ENCODE assay signal across 9 cellular contexts in the genomic region with DNA sequence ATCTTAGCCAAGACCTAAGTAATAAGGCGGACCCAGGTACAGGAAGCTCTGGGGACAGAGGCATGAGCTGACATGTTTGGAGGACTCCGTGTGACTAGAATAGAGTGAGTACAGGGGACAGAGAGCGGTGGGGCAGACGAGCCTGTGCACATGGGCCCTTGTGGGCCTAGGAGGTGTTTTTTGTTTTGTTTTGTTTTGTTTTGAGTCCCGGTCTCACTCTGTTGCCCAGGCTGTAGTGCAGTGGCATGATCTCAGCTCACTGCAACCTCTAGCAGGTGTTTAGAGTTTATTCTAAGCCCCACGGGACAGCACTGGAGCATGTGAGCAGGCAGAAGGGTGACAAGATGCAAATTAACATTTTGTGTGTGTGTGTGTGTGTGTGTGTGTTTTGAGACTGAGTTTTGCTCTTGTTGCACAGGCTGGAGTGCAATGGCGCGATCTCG. TPM values are rescaled to one million over a fixed set of nuclear protein-coding genes. Genes with fewer than 3 reads are reported as not detected.
DNase-seq lines count a peak whose midpoint lies in the region; ATAC-seq and TF ChIP-seq lines count a peak whose summit lies in the region.
"Had no signal": no experiment of that assay in that cellular context is flagged by ENCODE, and none has a peak within 500 bp of the region (broad histone marks: within the 10 kb centered on the region; RNA-seq: fewer than 3 reads in every experiment).

No MANE protein-coding gene starts in this region.

- no peaks in the 10 kb centered on the region for H3K9me3 ChIP-seq in IMR-90 (ENCODE audit: control insufficient read depth, insufficient read depth, low read length)

- no peak overlapping the region for H2AK5ac ChIP-seq in IMR-90 (ENCODE audit: low read depth, low read length)

- H3K4me1 ChIP-seq in IMR-90 (ENCODE audit: control insufficient read depth, insufficient read depth, low read length): peaks cover 6% of the 10 kb centered on the region

- H4K91ac ChIP-seq in IMR-90 (ENCODE audit: insufficient read depth, low read depth, low read length): no peak overlapping the region

- no peak overlapping the region for H4K8ac ChIP-seq in IMR-90 (ENCODE audit: low read depth in 2 of 2, low read length in 2 of 2)

- peak overlapping the region; percentile 32 for H2AK9ac ChIP-seq in IMR-90 (replicated peaks; ENCODE audit: low read depth, low read length, poor library complexity)

- CTCF ChIA-PET in IMR-90 (lab: Yijun Ruan, JAX): no interaction called here

- H3K36me3 Mint-ChIP-seq in naive thymus-derived CD8-positive, alpha-beta T cell: peaks cover 6 to 11% (median 9%) of the 10 kb centered on the region in 3 donors

- ATAC-seq in activated CD4-positive, CD25-positive, alpha-beta regulatory T cell treated with anti-CD3 and anti-CD28 coated beads, Interleukin-2, amount 50 U/mL, for 24 hours: no peak
- peak; percentile 28 for ATAC-seq in GM21528 (IDR thresholded peaks at IDR 0.05; ENCODE audit: low FRiP score, unreplicated experiment)
- no peak for ATAC-seq in IMR-90 (ENCODE audit: low read depth)
- peak in 1 of 2 donors; percentile 6 for ATAC-seq in naive thymus-derived CD8-positive, alpha-beta T cell

- H3K4ac ChIP-seq in IMR-90 (ENCODE audit: low read depth, low read length): no peak overlapping the region

- peaks cover 0 to 22% of the 10 kb centered on the region in 2 experiments for H3K79me1 ChIP-seq in IMR-90 (ENCODE audit: low read depth in 1 of 2, low read length in 2 of 2)

- in situ Hi-C loops in IMR-90 (cut with MboI; ENCODE audit: low sequenced_read_pairs): no loop called here

- H2BK15ac ChIP-seq in IMR-90 (ENCODE audit: low read depth, low read length): no peak overlapping the region

- TF ChIP-seq RAD21 in IMR-90 (IDR thresholded peaks at IDR 0.05; ENCODE audit: low read length): no peak

- no peaks in the 10 kb centered on the region for H3K36me3 ChIP-seq in IMR-90 (ENCODE audit: control insufficient read depth, insufficient read depth, low read length)

- no peak overlapping the region for H2BK5ac ChIP-seq in IMR-90 (ENCODE audit: low read depth, low read length, poor library complexity, severe bottlenecking)

- no TSS peak for BruUV-seq in IMR-90 (replicated peaks; lab: Mats Ljungman, UMichigan)

- intact Hi-C loops in IMR-90 (cut with micrococcal nuclease): no loop called here

- TF ChIP-seq CTCF in IMR-90 (conservative IDR thresholded peaks at IDR 0.05; ENCODE audit: low read depth, low read length): no peak

- no peak overlapping the region for H3K23ac ChIP-seq in IMR-90 (ENCODE audit: low read depth, low read length)

- H2BK120ac ChIP-seq in IMR-90 (ENCODE audit: low read depth, low read length): no peak overlapping the region

- H3K14ac ChIP-seq in IMR-90 (replicated peaks; ENCODE audit: low read depth, low read length): no peak overlapping the region

- no peak overlapping the region for H2AFZ ChIP-seq in IMR-90 (replicated peaks; ENCODE audit: low read length, poor library complexity)

- H3K9me1 ChIP-seq in IMR-90 (ENCODE audit: insufficient read depth, low read length): peaks cover 4% of the 10 kb centered on the region; the same call in 1 of the 2 replicates

- H3K27me3 Mint-ChIP-seq in naive thymus-derived CD8-positive, alpha-beta T cell: no peaks in the 10 kb centered on the region

- no peak overlapping the region for H3K56ac ChIP-seq in IMR-90 (ENCODE audit: extremely low read depth, insufficient read depth, low read length)

- peak overlapping the region; percentile 92 to 99 (median 96) for H3K27ac Mint-ChIP-seq in naive thymus-derived CD8-positive, alpha-beta T cell

- no peak overlapping the region for H4K5ac ChIP-seq in IMR-90 (ENCODE audit: low read depth, low read length)

- H3K27ac ChIP-seq in IMR-90 (ENCODE audit: insufficient read depth, low read length): no peak overlapping the region

- dilution Hi-C loops in IMR-90 (cut with HindIII; ENCODE audit: low sequenced_read_pairs, unreplicated experiment): no loop called here

- DNase-seq in activated CD4-positive, CD25-positive, alpha-beta regulatory T cell treated with anti-CD3 and anti-CD28 coated beads, Interleukin-2, amount 50 U/mL, for 72 hours: peak; percentile 30
- no peak for DNase-seq in IMR-90
- no peak for DNase-seq in naive thymus-derived CD8-positive, alpha-beta T cell
- no peak for DNase-seq in Kasumi-1 (lab: John Stamatoyannopoulos, UW)
- no peak for DNase-seq in stimulated activated CD4-positive, alpha-beta T cell treated with anti-CD3 and anti-CD28 coated beads, Interleukin-15, amount 100 ng/mL, for 24 hours
- no peak for DNase-seq in stimulated activated CD4-positive, alpha-beta T cell treated with anti-CD3 and anti-CD28 coated beads, Interleukin-4, amount 100 ng/mL, for 1 hour
- DNase-seq: NCI-H510A treated with DMSO at 0.1 percent for 48 hours had no signal

- no peak for TF ChIP-seq POLR2A in IMR-90 (IDR thresholded peaks at IDR 0.05; ENCODE audit: low read depth, low read length)

- H3K9ac ChIP-seq in IMR-90 (ENCODE audit: low read depth, low read length): no peak overlapping the region

- no peaks in the 10 kb centered on the region for H3K9me3 Mint-ChIP-seq in naive thymus-derived CD8-positive, alpha-beta T cell

- WGBS in IMR-90 (ENCODE audit: extremely low coverage in 2 of 2, insufficient read length in 1 of 2), 2 experiments: 83% methylated on average over 6 of the region's 9 CpGs; no CpG with 5 or more reads in 1 of the 2 experiments

- peaks cover 14% of the 10 kb centered on the region for H4K20me1 ChIP-seq in IMR-90 (ENCODE audit: insufficient read depth, low read length)

- H3K18ac ChIP-seq in IMR-90 (ENCODE audit: low read depth, low read length): no peak overlapping the region

- no peak overlapping the region for H3K4me3 ChIP-seq in IMR-90 (ENCODE audit: insufficient read depth, low read depth, low read length)

- POLR2A ChIA-PET in IMR-90 (lab: Charles Lee; ENCODE audit: unreplicated experiment): interaction anchor here (0.6 kb wide), 1 partner anchor 405 kb away, joined by 3 read pairs; no protein-coding TSS in a partner anchor
- POLR2A ChIA-PET in naive thymus-derived CD8-positive, alpha-beta T cell (lab: Charles Lee): interaction anchor here (4.5 to 67.4 kb wide), 4 partner anchors 4 to 84 kb away, joined by 20 to 2190 read pairs (median 1728); a partner anchor contains a TSS

- H3K4me2 ChIP-seq in IMR-90 (ENCODE audit: low read depth, low read length): no peak overlapping the region

- H3K4me3 Mint-ChIP-seq in naive thymus-derived CD8-positive, alpha-beta T cell: peak overlapping the region in 9 of 10 donors; percentile 41 to 87 (median 73)

- peaks cover 23 to 57% (median 44%) of the 10 kb centered on the region in 4 donors for H3K4me1 Mint-ChIP-seq in naive thymus-derived CD8-positive, alpha-beta T cell

- no peak overlapping the region for H2BK20ac ChIP-seq in IMR-90 (ENCODE audit: low read depth, low read length)

- no peaks in the 10 kb centered on the region for H3K27me3 ChIP-seq in IMR-90 (ENCODE audit: control insufficient read depth, insufficient read depth, low read length)

TF ChIP-seq in IMR-90, 13 proteins besides CTCF, POLR2A, EP300 and RAD21 (continues in another document):
- no peak for TF ChIP-seq CHD1 (IDR thresholded peaks at IDR 0.05; ENCODE audit: low read depth, low read length)
- TF ChIP-seq FOS (IDR thresholded peaks at IDR 0.05; ENCODE audit: low read depth, low read length): no peak
- no peak for TF ChIP-seq MXI1 (IDR thresholded peaks at IDR 0.05; ENCODE audit: borderline replicate concordance, low read depth, low read length)
- TF ChIP-seq, protein P1, sequence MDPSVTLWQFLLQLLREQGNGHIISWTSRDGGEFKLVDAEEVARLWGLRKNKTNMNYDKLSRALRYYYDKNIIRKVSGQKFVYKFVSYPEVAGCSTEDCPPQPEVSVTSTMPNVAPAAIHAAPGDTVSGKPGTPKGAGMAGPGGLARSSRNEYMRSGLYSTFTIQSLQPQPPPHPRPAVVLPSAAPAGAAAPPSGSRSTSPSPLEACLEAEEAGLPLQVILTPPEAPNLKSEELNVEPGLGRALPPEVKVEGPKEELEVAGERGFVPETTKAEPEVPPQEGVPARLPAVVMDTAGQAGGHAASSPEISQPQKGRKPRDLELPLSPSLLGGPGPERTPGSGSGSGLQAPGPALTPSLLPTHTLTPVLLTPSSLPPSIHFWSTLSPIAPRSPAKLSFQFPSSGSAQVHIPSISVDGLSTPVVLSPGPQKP (IDR thresholded peaks at IDR 0.05; ENCODE audit: borderline replicate concordance, low read depth, low read length): no peak
- TF ChIP-seq MAFK (IDR thresholded peaks at IDR 0.05; ENCODE audit: low read depth, low read length): no peak
- no peak for TF ChIP-seq RCOR1 (IDR thresholded peaks at IDR 0.05; ENCODE audit: insufficient replicate concordance, low read length)
- TF ChIP-seq, protein P2, sequence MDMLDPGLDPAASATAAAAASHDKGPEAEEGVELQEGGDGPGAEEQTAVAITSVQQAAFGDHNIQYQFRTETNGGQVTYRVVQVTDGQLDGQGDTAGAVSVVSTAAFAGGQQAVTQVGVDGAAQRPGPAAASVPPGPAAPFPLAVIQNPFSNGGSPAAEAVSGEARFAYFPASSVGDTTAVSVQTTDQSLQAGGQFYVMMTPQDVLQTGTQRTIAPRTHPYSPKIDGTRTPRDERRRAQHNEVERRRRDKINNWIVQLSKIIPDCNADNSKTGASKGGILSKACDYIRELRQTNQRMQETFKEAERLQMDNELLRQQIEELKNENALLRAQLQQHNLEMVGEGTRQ (IDR thresholded peaks at IDR 0.05; ENCODE audit: low read depth, low read length): no peak
- TF ChIP-seq CEBPB (IDR thresholded peaks at IDR 0.05; ENCODE audit: low read depth, low read length): no peak

RNA-seq across cellular contexts. Expression of a gene that starts 3.1 kb away (rescaled TPM):
- total RNA-seq in IMR-90 (2012; rRNA removed): 1.1 TPM in 2 replicates
- polyA plus RNA-seq in IMR-90 (2012; rRNA removed): 17.5 and 23.2 TPM in 2 replicates
- 10.6 and 14.3 TPM in 2 replicates for polyA plus RNA-seq in IMR-90 (2012; cell fraction: cytosol; rRNA removed)
- polyA plus RNA-seq in IMR-90 (2012; cell fraction: nucleus; rRNA removed; ENCODE audit: low replicate concordance): 21.3 and 38.9 TPM in 2 replicates
- total RNA-seq in naive thymus-derived CD8-positive, alpha-beta T cell: 100 to 1,000 TPM; 564 to 631 TPM
- 100 to 1,000 TPM; 134 to 318 (median 149) TPM for polyA plus RNA-seq in naive thymus-derived CD8-positive, alpha-beta T cell

RNA-seq across cellular contexts. Expression of a gene that starts 46.2 kb away (rescaled TPM):
- 10.8 TPM in 2 replicates for total RNA-seq in IMR-90 (2012; rRNA removed)
- polyA plus RNA-seq in IMR-90 (2012; rRNA removed): 60.6 and 60.9 TPM in 2 replicates
- polyA plus RNA-seq in IMR-90 (2012; cell fraction: cytosol; rRNA removed): 40.8 and 52.3 TPM in 2 replicates
- 40.3 and 50.7 TPM in 2 replicates for polyA plus RNA-seq in IMR-90 (2012; cell fraction: nucleus; rRNA removed; ENCODE audit: low replicate concordance)
- total RNA-seq in naive thymus-derived CD8-positive, alpha-beta T cell: 10 to 100 TPM; 71.1 to 74.6 TPM
- polyA plus RNA-seq in naive thymus-derived CD8-positive, alpha-beta T cell: 10 to 100 TPM; 28.5 to 34.7 (median 34.2) TPM

RNA-seq across cellular contexts. Expression of a gene that starts 53.3 kb away (rescaled TPM):
- 0.28 and 0.36 TPM in 2 replicates for total RNA-seq in IMR-90 (2012; rRNA removed)
- 2.7 and 3.6 TPM in 2 replicates for polyA plus RNA-seq in IMR-90 (2012; rRNA removed)
- polyA plus RNA-seq in IMR-90 (2012; cell fraction: cytosol; rRNA removed): 2.5 and 3.4 TPM in 2 replicates
- 22.0 and 36.8 TPM in 2 replicates for polyA plus RNA-seq in IMR-90 (2012; cell fraction: nucleus; rRNA removed; ENCODE audit: low replicate concordance)
- 1 to 10 TPM; 1.8 to 2.0 TPM for total RNA-seq in naive thymus-derived CD8-positive, alpha-beta T cell
- polyA plus RNA-seq in naive thymus-derived CD8-positive, alpha-beta T cell: under 1 TPM in 2 of 3 donors, not detected in 1; 0.28 to 0.46 TPM

Comparison
In these comparisons a context has a peak if more than half of its experiments do, and no peak if none do; other contexts are left out.
1. RNA of a gene that starts 3.1 kb away (total RNA-seq): 564 to 631 TPM in naive thymus-derived CD8-positive, alpha-beta T cell; 1.1 TPM in IMR-90; every median in the first group is over 100 times any median in the second.